11 cellular contexts compared by ENCODE assay signal in genomic region chr6:116154887-116155286, GRCh38. TPM values are rescaled to one million over a fixed set of nuclear protein-coding genes. Genes with fewer than 3 reads are reported as not detected.
"Had no signal": no experiment of that assay in that cellular context is flagged by ENCODE, and none has a peak within 500 bp of the region (broad histone marks: within the 10 kb centered on the region; RNA-seq: fewer than 3 reads in every experiment).

No MANE protein-coding gene starts in this region.

- FAIRE-seq: H1, H54 had no signal

- H3K27ac Mint-ChIP-seq: GM23338, H9, HFFc6 had no signal

- H2AFZ ChIP-seq: GM23338 had no signal

- H3K27ac ChIP-seq: HL-60, KMS-11 had no signal

- H3K4me3 Mint-ChIP-seq: GM23338, H9, HFFc6 had no signal

- H3K9ac ChIP-seq: KMS-11 had no signal

- H3K9me3 Mint-ChIP-seq: GM23338, H9, HFFc6 had no signal

- DNase-seq: H9, HCEC 1CT, HFFc6, IMR-90, KBM-7 had no signal

- H3K4me3 ChIP-seq: GM23338 had no signal

- ATAC-seq: GM23338 had no signal

- H3K4me2 ChIP-seq: GM23338, KMS-11 had no signal

RNA-seq across cellular contexts. Expression of gene COL10A1, which starts 29.0 kb away (rescaled TPM):
- total RNA-seq: H1, H9, HT1080, IMR-90 had no signal
- polyA plus RNA-seq: H1 had no signal
